In the genomic region with DNA sequence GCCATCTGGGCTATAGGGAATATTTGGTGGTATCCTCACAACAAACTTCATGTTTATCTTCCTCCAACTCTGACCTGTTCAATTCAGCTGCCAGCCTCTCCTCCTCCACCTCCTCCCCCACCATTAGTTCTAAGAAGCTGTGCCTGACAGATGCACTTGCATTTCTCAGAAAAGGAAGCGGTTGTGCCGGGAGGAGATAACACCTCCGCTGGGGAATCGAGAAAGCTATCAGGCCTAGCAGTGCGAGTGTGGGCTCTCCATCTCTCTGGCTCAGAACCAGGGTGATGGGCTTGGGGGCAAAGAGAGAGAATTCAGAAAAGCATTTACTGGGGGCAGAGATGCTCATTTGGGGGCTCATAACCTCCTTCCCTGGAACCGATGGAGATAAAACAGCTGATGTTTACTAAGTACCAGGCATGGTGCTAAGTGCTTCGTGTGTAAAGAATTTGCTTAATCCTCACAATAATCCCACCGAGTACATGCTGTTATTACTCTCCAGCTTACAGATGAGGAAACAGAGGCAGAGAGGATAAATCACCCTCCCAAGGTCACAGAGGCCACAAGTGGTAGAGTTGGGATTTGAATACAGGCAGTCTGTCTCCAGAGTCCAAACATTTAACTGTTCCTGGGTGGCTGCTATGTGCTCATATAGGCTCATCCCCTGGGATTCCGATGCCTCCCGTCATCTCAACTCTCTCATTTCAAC, we compare ENCODE assay signal across 8 cellular contexts. TPM values are rescaled to one million over a fixed set of nuclear protein-coding genes. Genes with fewer than 3 reads are reported as not detected.
A peak's percentile ranks its signal among the peaks of the same experiment; 100 is the strongest.
DNase-seq lines count a peak whose midpoint lies in the region; ATAC-seq and TF ChIP-seq lines count a peak whose summit lies in the region.

No MANE protein-coding gene starts in this region.

- peak overlapping the region; percentile 78 for H3K27ac Mint-ChIP-seq in Calu3 (ENCODE audit: unreplicated experiment)
- H3K27ac Mint-ChIP-seq in central memory CD8-positive, alpha-beta T cell (ENCODE audit: low read depth), result peak overlapping the region; percentile 98
- peak overlapping the region; percentile 89 to 100 for H3K27ac Mint-ChIP-seq in natural killer cell

- peak overlapping the region in 1 of 2 donors; percentile 15 for H3K4me3 ChIP-seq in stomach smooth muscle (ENCODE audit: low read length in 2 of 2)

- no peaks in the 10 kb centered on the region for H3K9me3 ChIP-seq in stomach smooth muscle (ENCODE audit: control insufficient read depth in 2 of 2, low read length in 2 of 2)

- peaks cover 0 to 7% of the 10 kb centered on the region in 2 donors for H3K36me3 ChIP-seq in stomach smooth muscle (ENCODE audit: control insufficient read depth in 2 of 2, insufficient read depth in 2 of 2, low read length in 2 of 2)

- ATAC-seq in HG02885 (IDR thresholded peaks at IDR 0.05; ENCODE audit: poor library complexity, unreplicated experiment), result peak; percentile 54
- ATAC-seq in central memory CD8-positive, alpha-beta T cell (replicated peaks; ENCODE audit: extremely low read depth, poor library complexity, severe bottlenecking), result peak; percentile 71
- peak; percentile 59 to 75 (median 68) for ATAC-seq in natural killer cell

- peak overlapping the region; percentile 35 for H3K4me3 Mint-ChIP-seq in Calu3 (ENCODE audit: low read depth, unreplicated experiment)
- peak overlapping the region; percentile 97 for H3K4me3 Mint-ChIP-seq in central memory CD8-positive, alpha-beta T cell
- H3K4me3 Mint-ChIP-seq in natural killer cell, result peak overlapping the region; percentile 95

- H3K9me3 Mint-ChIP-seq in Calu3 (ENCODE audit: low read depth, unreplicated experiment) (no peaks in the 10 kb centered on the region), natural killer cell (no peaks in the 10 kb centered on the region)
- H3K9me3 Mint-ChIP-seq in central memory CD8-positive, alpha-beta T cell, result no peaks in the 10 kb centered on the region

- peaks cover 98% of the 10 kb centered on the region for H3K36me3 Mint-ChIP-seq in Calu3 (ENCODE audit: insufficient read depth, unreplicated experiment)
- peaks cover 13% of the 10 kb centered on the region for H3K36me3 Mint-ChIP-seq in central memory CD8-positive, alpha-beta T cell (ENCODE audit: insufficient read depth)
- H3K36me3 Mint-ChIP-seq in natural killer cell, result peaks cover 9% of the 10 kb centered on the region

- peaks cover 40% of the 10 kb centered on the region for H3K4me1 ChIP-seq in stomach smooth muscle (ENCODE audit: control insufficient read depth, insufficient read depth, low read length)

- intact Hi-C loops in Calu3 (cut with micrococcal nuclease; ENCODE audit: unreplicated experiment) (loop anchor here (5.0 kb wide), 1 partner anchor 46 kb away; a partner anchor contains a TSS), natural killer cell (cut with micrococcal nuclease) (loop anchor here (1.0 to 2.0 kb wide), 3 partner anchors 10 to 47 kb away; a partner anchor contains a TSS)

- CTCF ChIA-PET in Calu3 (lab: Charles Lee), result interaction anchor here (1.6 kb wide), 1 partner anchor 14 kb away, joined by 3 read pairs; no protein-coding TSS in a partner anchor

- H3K27ac ChIP-seq in VCaP (peak overlapping the region; percentile 88), stomach smooth muscle (ENCODE audit: low read length) (peak overlapping the region; percentile 53)

- no TSS peak for BruUV-seq in Calu3 (replicated peaks; lab: Mats Ljungman, UMichigan)

- no peak for DNase-seq in Calu3
- DNase-seq in central memory CD8-positive, alpha-beta T cell (ENCODE audit: low spot score in 2 of 2), result peak; percentile 27 to 43
- peak; percentile 47 for DNase-seq in natural killer cell
- no peak for DNase-seq in NCI-H748 (lab: John Stamatoyannopoulos, UW; ENCODE audit: unreplicated experiment)
- DNase-seq in epidermal melanocyte (ENCODE audit: insufficient read length, low spot score), result no peak

- H3K4me1 Mint-ChIP-seq in Calu3 (ENCODE audit: low read depth, unreplicated experiment) (peaks cover 87% of the 10 kb centered on the region), natural killer cell (peaks cover 87 to 88% of the 10 kb centered on the region in 2 donors)
- peaks cover 84% of the 10 kb centered on the region for H3K4me1 Mint-ChIP-seq in central memory CD8-positive, alpha-beta T cell

- H3K27me3 Mint-ChIP-seq in Calu3 (ENCODE audit: unreplicated experiment), result no peaks in the 10 kb centered on the region
- no peaks in the 10 kb centered on the region for H3K27me3 Mint-ChIP-seq in central memory CD8-positive, alpha-beta T cell
- H3K27me3 Mint-ChIP-seq in natural killer cell (ENCODE audit: low read depth in 2 of 2), result no peaks in the 10 kb centered on the region

- no peak overlapping the region for H3K9ac ChIP-seq in stomach smooth muscle (ENCODE audit: low read length in 2 of 2)

- TF ChIP-seq CTCF in Calu3 (IDR thresholded peaks at IDR 0.05; ENCODE audit: unreplicated experiment) (no peak), VCaP (conservative IDR thresholded peaks at IDR 0.05) (no peak), natural killer cell (IDR thresholded peaks at IDR 0.05) (no peak)

- H3K27me3 ChIP-seq in stomach smooth muscle (ENCODE audit: control insufficient read depth in 1 of 2, insufficient read depth in 2 of 2, low read length in 2 of 2), result no peaks in the 10 kb centered on the region

RNA-seq across cellular contexts. Expression of a gene that starts 38.3 kb away (rescaled TPM):
- total RNA-seq in Calu3 (2022) (not detected in 2 replicates), natural killer cell (not detected)

RNA-seq across cellular contexts. Expression of a gene that starts 46.7 kb away (rescaled TPM):
- total RNA-seq in Calu3 (2022) (290 and 321 TPM in 2 replicates), natural killer cell (10 to 100 TPM; 67.4 to 92.6 (median 78.6) TPM)

Comparison
In these comparisons a context has a peak if more than half of its experiments do, and no peak if none do; other contexts are left out.
1. DNase-seq: peak in central memory CD8-positive, alpha-beta T cell (2 of 2) and natural killer cell (single experiment); none in Calu3 (single experiment), NCI-H748 (single experiment) and epidermal melanocyte (single experiment).
2. H3K4me3 Mint-ChIP-seq: peak in every context shown above with its lines; median percentile 97 in central memory CD8-positive, alpha-beta T cell; 95 in natural killer cell; 35 in Calu3.
3. Peak in every context shown above with its lines, with median percentiles within 50 percentile points of each other: H3K27ac Mint-ChIP-seq and ATAC-seq.